14 cellular contexts compared by ENCODE assay signal in the genomic region with DNA sequence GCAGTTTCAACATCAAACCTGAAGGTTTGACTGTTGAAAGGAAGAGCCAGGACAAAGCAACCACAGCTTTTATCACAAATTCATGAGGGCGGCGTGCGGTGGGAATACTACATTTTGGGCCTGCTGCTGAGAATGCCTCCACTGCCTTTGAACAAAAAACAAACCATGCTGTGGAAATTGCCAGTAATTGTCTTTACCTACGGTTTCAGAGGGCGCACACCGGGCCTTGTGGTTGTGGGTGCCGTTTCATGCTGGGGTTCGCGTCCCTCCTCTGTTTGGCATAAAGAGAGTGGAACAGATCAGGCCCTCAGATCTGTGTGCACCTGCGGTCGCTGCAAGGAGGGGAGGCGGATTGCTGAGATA. TPM values are rescaled to one million over a fixed set of nuclear protein-coding genes. Genes with fewer than 3 reads are reported as not detected.
DNase-seq lines count a peak whose midpoint lies in the region; ATAC-seq and FAIRE-seq lines count a peak whose summit lies in the region.
"Had no signal": no experiment of that assay in that cellular context is flagged by ENCODE, and none has a peak within 500 bp of the region (broad histone marks: within the 10 kb centered on the region; RNA-seq: fewer than 3 reads in every experiment).

No MANE protein-coding gene starts in this region.

- H3K27me3 Mint-ChIP-seq in activated CD4-positive, alpha-beta T cell treated with anti-CD3 and anti-CD28 coated beads, Interleukin-2, amount 10 ng/mL, durations not matched to agents 7 days and 5 days = peaks cover 2% of the 10 kb centered on the region

- DNase-seq in activated CD4-positive, alpha-beta T cell treated with anti-CD3 and anti-CD28 coated beads, Interleukin-2, amount 10 ng/mL, durations not matched to agents 7 days and 5 days = peak; percentile 92
- DNase-seq in activated naive CD4-positive, alpha-beta T cell (lab: John Stamatoyannopoulos, UW) = peak; percentile 42 to 75 (median 58)
- DNase-seq in stimulated activated CD4-positive, alpha-beta T cell treated with anti-CD3 and anti-CD28 coated beads, Interleukin-1b, Interleukin-23, amount 100 ng/mL, for 4 hours (ENCODE audit: low read depth in 2 of 2) = peak; percentile 56 to 73
- DNase-seq in GM19239 (ENCODE audit: insufficient read length, low spot score) = no peak
- DNase-seq: adrenal gland, H7, NCI-H2081 treated with DMSO at 0.1 percent for 48 hours, stomach had no signal

- H3K9ac ChIP-seq in BLaER1 treated with 17β-estradiol and CSF1 and Interleukin-3, amounts not matched to agents 10 nM and 100 nM = no peak overlapping the region

- FAIRE-seq in GM19239 (lab: Jason Lieb, UNC) = no peak
- FAIRE-seq: G401.6 had no signal

- H3K27ac Mint-ChIP-seq in activated CD4-positive, alpha-beta T cell treated with anti-CD3 and anti-CD28 coated beads, Interleukin-2, amount 10 ng/mL, durations not matched to agents 7 days and 5 days = peak overlapping the region; percentile 90
- H3K27ac Mint-ChIP-seq: nephron had no signal

- no peaks in the 10 kb centered on the region for H3K9me3 Mint-ChIP-seq in activated CD4-positive, alpha-beta T cell treated with anti-CD3 and anti-CD28 coated beads, Interleukin-2, amount 10 ng/mL, durations not matched to agents 7 days and 5 days
- H3K9me3 Mint-ChIP-seq: nephron had no signal

- peaks cover 83% of the 10 kb centered on the region for H3K4me1 Mint-ChIP-seq in activated CD4-positive, alpha-beta T cell treated with anti-CD3 and anti-CD28 coated beads, Interleukin-2, amount 10 ng/mL, durations not matched to agents 7 days and 5 days
- H3K4me1 Mint-ChIP-seq: nephron had no signal

- H3K4me2 ChIP-seq in BLaER1 treated with 17β-estradiol and CSF1 and Interleukin-3, amounts not matched to agents 10 nM and 100 nM = peak overlapping the region in 8 of 11 experiments; percentile 7 to 48 (median 27); a peak in 12 of 22 replicates

- CTCF ChIA-PET in activated CD4-positive, alpha-beta T cell treated with anti-CD3 and anti-CD28 coated beads, Interleukin-2, amount 10 ng/mL, durations not matched to agents 7 days and 5 days (lab: Charles Lee) = interaction anchor here (0.8 to 1.8 kb wide), 4 partner anchors 10 to 47 kb away, joined by 3 to 7 read pairs (median 4); no protein-coding TSS in a partner anchor

- no peak overlapping the region for H3K27ac ChIP-seq in BLaER1 treated with 17β-estradiol and CSF1 and Interleukin-3, amounts not matched to agents 10 nM and 100 nM
- H3K27ac ChIP-seq: adrenal gland, stomach had no signal

- no peak overlapping the region for H3K4me3 ChIP-seq in BLaER1 treated with 17β-estradiol and CSF1 and Interleukin-3, amounts not matched to agents 10 nM and 100 nM
- H3K4me3 ChIP-seq: adrenal gland, stomach had no signal

- ATAC-seq in GM18867 (IDR thresholded peaks at IDR 0.05; ENCODE audit: unreplicated experiment) (no peak), HG02840 (IDR thresholded peaks at IDR 0.05; ENCODE audit: low FRiP score, unreplicated experiment) (no peak), HG03565 (IDR thresholded peaks at IDR 0.05; ENCODE audit: unreplicated experiment) (no peak)

- no peaks in the 10 kb centered on the region for H3K36me3 ChIP-seq in BLaER1 treated with 17β-estradiol and CSF1 and Interleukin-3, amounts not matched to agents 10 nM and 100 nM
- H3K36me3 ChIP-seq: adrenal gland, stomach had no signal

- H3K9me3 ChIP-seq in BLaER1 treated with 17β-estradiol and CSF1 and Interleukin-3, amounts not matched to agents 10 nM and 100 nM (replicated peaks in 1 of 11) = peaks cover 0 to 7% (median 0%) of the 10 kb centered on the region in 11 experiments; a peak in 1 of 22 replicates
- H3K9me3 ChIP-seq: adrenal gland, stomach had no signal

- POLR2A ChIA-PET in activated CD4-positive, alpha-beta T cell treated with anti-CD3 and anti-CD28 coated beads, Interleukin-2, amount 10 ng/mL, durations not matched to agents 7 days and 5 days (lab: Charles Lee) = no interaction called here

- peak overlapping the region; percentile 68 for H3K4me3 Mint-ChIP-seq in activated CD4-positive, alpha-beta T cell treated with anti-CD3 and anti-CD28 coated beads, Interleukin-2, amount 10 ng/mL, durations not matched to agents 7 days and 5 days
- H3K4me3 Mint-ChIP-seq: nephron had no signal

- peaks cover 12% of the 10 kb centered on the region for H3K36me3 Mint-ChIP-seq in activated CD4-positive, alpha-beta T cell treated with anti-CD3 and anti-CD28 coated beads, Interleukin-2, amount 10 ng/mL, durations not matched to agents 7 days and 5 days (ENCODE audit: low read depth)

- H3K27me3 ChIP-seq in BLaER1 treated with 17β-estradiol and CSF1 and Interleukin-3, amounts not matched to agents 10 nM and 100 nM = peaks cover 17 to 36% (median 26%) of the 10 kb centered on the region in 11 experiments
- H3K27me3 ChIP-seq: adrenal gland, stomach had no signal

- H3K4me1 ChIP-seq in BLaER1 treated with 17β-estradiol and CSF1 and Interleukin-3, amounts not matched to agents 10 nM and 100 nM = peaks cover 10 to 54% (median 33%) of the 10 kb centered on the region in 10 experiments; a peak in 18 of 20 replicates
- H3K4me1 ChIP-seq: adrenal gland had no signal

- no peaks in the 10 kb centered on the region for H4K20me1 ChIP-seq in BLaER1 treated with 17β-estradiol and CSF1 and Interleukin-3, amounts not matched to agents 10 nM and 100 nM

RNA-seq across cellular contexts. Expression of a gene that starts 27.6 kb away (rescaled TPM):
- 100 to 1,000 TPM; 271 to 283 TPM for total RNA-seq in activated CD4-positive, alpha-beta T cell treated with anti-CD3 and anti-CD28 coated beads, Interleukin-2, amount 10 ng/mL, durations not matched to agents 7 days and 5 days
